29 cellular contexts compared by ENCODE assay signal in genomic region chr2:139805378-139805777, GRCh38.
DNase-seq lines count a peak whose midpoint lies in the region; ATAC-seq and TF ChIP-seq lines count a peak whose summit lies in the region.
"Had no signal": no experiment of that assay in that cellular context is flagged by ENCODE, and none has a peak within 500 bp of the region (broad histone marks: within the 10 kb centered on the region; RNA-seq: fewer than 3 reads in every experiment).

No MANE protein-coding gene starts in this region.

- TF ChIP-seq RAD21 in SK-N-SH (IDR thresholded peaks at IDR 0.05; ENCODE audit: low read length), result no peak

- H3K9ac ChIP-seq in SK-N-SH, result no peak overlapping the region

- intact Hi-C loops in Right ventricle myocardium inferior (cut with DNase I), result no loop called here

- H3K79me2 ChIP-seq in SK-N-SH (ENCODE audit: insufficient read depth), result no peaks in the 10 kb centered on the region

- H3K36me3 ChIP-seq in SK-N-SH (replicated peaks in 1 of 2; ENCODE audit: control insufficient read depth in 1 of 2, insufficient read depth in 2 of 2, low read length in 1 of 2), result no peaks in the 10 kb centered on the region
- H3K36me3 ChIP-seq: breast epithelium, gastroesophageal sphincter, left lung, WERI-Rb-1 had no signal

- no peak for ATAC-seq in SK-N-SH treated with all-trans-retinoic acid at 6 μM for 48 hours
- ATAC-seq in HG02884 (IDR thresholded peaks at IDR 0.05; ENCODE audit: unreplicated experiment), result no peak
- no peak for ATAC-seq in GM18868 (IDR thresholded peaks at IDR 0.05; ENCODE audit: unreplicated experiment)
- no peak for ATAC-seq in Right ventricle myocardium inferior
- ATAC-seq: gastroesophageal sphincter; HCT116; left lung; stimulated activated memory B cell treated with anti-CD40 and anti-IgM and Interleukin-4, amounts not matched to agents 10 μg/mL and 1 μg/mL and 100 μg/mL, for 72 hours had no signal

- H3K4me1 ChIP-seq in SK-N-SH (ENCODE audit: control insufficient read depth in 1 of 2, insufficient read depth in 2 of 2, low read depth in 1 of 2, low read length in 1 of 2), result no peaks in the 10 kb centered on the region
- H3K4me1 ChIP-seq: breast epithelium, Caco-2, gastroesophageal sphincter, left lung had no signal

- no peak for TF ChIP-seq CTCF in SK-N-SH (IDR thresholded peaks at IDR 0.05)

- no peak for TF ChIP-seq EP300 in SK-N-SH (IDR thresholded peaks at IDR 0.05; ENCODE audit: borderline replicate concordance in 1 of 2, low read depth in 1 of 2, low read length in 1 of 2)

- POLR2A ChIA-PET in SK-N-SH (lab: Yijun Ruan, JAX), result no interaction called here

- H3F3A ChIP-seq in SK-N-SH (replicated peaks; ENCODE audit: insufficient read depth), result no peaks in the 10 kb centered on the region

- H3K4me3 ChIP-seq in SK-N-SH (ENCODE audit: low read depth in 2 of 2, low read length in 1 of 2), result no peak overlapping the region
- H3K4me3 ChIP-seq: breast epithelium, gastroesophageal sphincter, left lung had no signal

- H4K20me1 ChIP-seq in SK-N-SH (ENCODE audit: insufficient read depth), result no peaks in the 10 kb centered on the region

- DNase-seq in SK-N-SH, result no peak
- peak; percentile 80 for DNase-seq in NCI-H2227 treated with DMSO at 0.1 percent for 48 hours (lab: John Stamatoyannopoulos, UW)
- DNase-seq in NCI-H82 treated with DMSO at 0.1 percent for 48 hours (lab: John Stamatoyannopoulos, UW; ENCODE audit: unreplicated experiment), result peak; percentile 95
- DNase-seq in stimulated activated CD4-positive, alpha-beta T cell treated with anti-CD3 and anti-CD28 coated beads, Interleukin-12 subunit alpha, Interleukin-12 subunit beta, amount 100 ng/mL, for 4 hours, result no peak
- DNase-seq in Right ventricle myocardium inferior (ENCODE audit: missing footprints), result no peak
- DNase-seq: activated CD4-positive, alpha-beta T cell treated with anti-CD3 and anti-CD28 coated beads for 48 hours; activated T-cell treated with anti-CD3 and anti-CD28 coated beads for 4 hours; amniotic stem cell; Caco-2; DND-41; GF-D8; hypothalamus; left lung; MV-4-11; NCI-H2029 treated with DMSO at 0.1 percent for 48 hours; NCI-H526; SIG-M5; substantia nigra; T-helper 9 cell; WERI-Rb-1 had no signal

- no peak overlapping the region for H3K4me2 ChIP-seq in SK-N-SH

- H2AFZ ChIP-seq in SK-N-SH (ENCODE audit: low read depth), result no peak overlapping the region

- no peak overlapping the region for H3K27ac ChIP-seq in SK-N-SH (ENCODE audit: low read depth in 2 of 2, low read length in 1 of 2)
- H3K27ac ChIP-seq: 22Rv1, breast epithelium, C4-2B, gastroesophageal sphincter, left lung, WERI-Rb-1 had no signal

- H3K9me2 ChIP-seq in SK-N-SH, result no peaks in the 10 kb centered on the region

- H3K9me3 ChIP-seq in SK-N-SH, result no peaks in the 10 kb centered on the region
- H3K9me3 ChIP-seq: breast epithelium, Caco-2, gastroesophageal sphincter had no signal

- 6% methylated on average over 4 of the region's 4 CpGs for WGBS in SK-N-SH (ENCODE audit: low lambda C conversion rate)

- CTCF ChIA-PET in SK-N-SH (lab: Yijun Ruan, JAX), result no interaction called here

- H3K27me3 ChIP-seq in SK-N-SH (ENCODE audit: insufficient read depth), result no peaks in the 10 kb centered on the region
- H3K27me3 ChIP-seq: breast epithelium, gastroesophageal sphincter, left lung had no signal

TF ChIP-seq in SK-N-SH treated with all-trans-retinoic acid at 6 μM for 48 hours, 23 proteins besides CTCF, POLR2A, EP300 and RAD21:
- peak; percentile 79 for TF ChIP-seq ISL1 (CRISPR knock-in tag; IDR thresholded peaks at IDR 0.05)
- TF ChIP-seq ZC3H10 (CRISPR knock-in tag; IDR thresholded peaks at IDR 0.05), result no peak
- TF ChIP-seq ZNF565 (CRISPR knock-in tag; conservative IDR thresholded peaks at IDR 0.05; ENCODE audit: low read depth), result 0 out of 2 replicates have a peak, but pooled peaks have one; percentile 28

TF ChIP-seq in SK-N-SH, 30 proteins besides CTCF, POLR2A, EP300 and RAD21:
- no peak for TF ChIP-seq FOSL2 (IDR thresholded peaks at IDR 0.05; ENCODE audit: borderline replicate concordance, low read depth)

Comparison
In these comparisons a context has a peak if more than half of its experiments do, and no peak if none do; other contexts are left out.
1. DNase-seq: peak in NCI-H2227 treated with DMSO at 0.1 percent for 48 hours (single experiment) and NCI-H82 treated with DMSO at 0.1 percent for 48 hours (single experiment); none in SK-N-SH (single experiment), stimulated activated CD4-positive, alpha-beta T cell treated with anti-CD3 and anti-CD28 coated beads, Interleukin-12 subunit alpha, Interleukin-12 subunit beta, amount 100 ng/mL, for 4 hours (single experiment) and Right ventricle myocardium inferior (single experiment).